In genomic region chr20:34820805-34821578, GRCh38 we compare ENCODE assay signal across 22 cellular contexts.
"Had no signal": no experiment of that assay in that cellular context is flagged by ENCODE, and none has a peak within 500 bp of the region (broad histone marks: within the 10 kb centered on the region; RNA-seq: fewer than 3 reads in every experiment).

No MANE protein-coding gene starts in this region.

- ATAC-seq: activated CD8-positive, alpha-beta T cell treated with anti-CD3 and anti-CD28 coated beads, Interleukin-2, amount 10 ng/mL, durations not matched to agents 7 days and 5 days; effector memory CD8-positive, alpha-beta T cell; esophagus mucosa; left ventricle myocardium superior had no signal

- H3K9me3 Mint-ChIP-seq: activated naive CD4-positive, alpha-beta T cell treated with anti-CD3 and anti-CD28 coated beads, Interleukin-2, amount 50 U/mL, for 24 hours; activated T-helper 1 cell treated with anti-CD3 and anti-CD28 coated beads, Interleukin-12 subunit alpha, Interleukin-12 subunit beta, Interleukin-2, Interleukin-4 antibody, amounts not matched to agents 30 ng/mL and 10 ng/mL and 1 ng/mL, durations not matched to agents 14 hours and 24 hours and 36 hours; central memory CD8-positive, alpha-beta T cell; effector memory CD8-positive, alpha-beta T cell; memory B cell; type B pancreatic cell had no signal

- H3K36me3 ChIP-seq: neural progenitor cell, prostate gland, right atrium auricular region, stomach, thoracic aorta, vagina had no signal

- H3K4me3 ChIP-seq: neural progenitor cell, prostate gland, right atrium auricular region, stomach, thoracic aorta, vagina had no signal

- H3K27ac Mint-ChIP-seq: activated CD8-positive, alpha-beta T cell treated with anti-CD3 and anti-CD28 coated beads, Interleukin-2, amount 10 ng/mL, durations not matched to agents 7 days and 5 days; activated naive CD4-positive, alpha-beta T cell treated with anti-CD3 and anti-CD28 coated beads, Interleukin-2, amount 50 U/mL, for 24 hours; activated T-helper 1 cell treated with anti-CD3 and anti-CD28 coated beads, Interleukin-12 subunit alpha, Interleukin-12 subunit beta, Interleukin-2, Interleukin-4 antibody, amounts not matched to agents 30 ng/mL and 10 ng/mL and 1 ng/mL, durations not matched to agents 14 hours and 24 hours and 36 hours; effector memory CD8-positive, alpha-beta T cell; memory B cell; neural progenitor cell; type B pancreatic cell had no signal

- H3K4me3 Mint-ChIP-seq: activated CD8-positive, alpha-beta T cell treated with anti-CD3 and anti-CD28 coated beads, Interleukin-2, amount 10 ng/mL, durations not matched to agents 7 days and 5 days; activated naive CD4-positive, alpha-beta T cell treated with anti-CD3 and anti-CD28 coated beads, Interleukin-2, amount 50 U/mL, for 24 hours; activated T-helper 1 cell treated with anti-CD3 and anti-CD28 coated beads, Interleukin-12 subunit alpha, Interleukin-12 subunit beta, Interleukin-2, Interleukin-4 antibody, amounts not matched to agents 30 ng/mL and 10 ng/mL and 1 ng/mL, durations not matched to agents 14 hours and 24 hours and 36 hours; central memory CD8-positive, alpha-beta T cell; memory B cell; neural progenitor cell had no signal

- H3K36me3 Mint-ChIP-seq: activated naive CD4-positive, alpha-beta T cell treated with anti-CD3 and anti-CD28 coated beads, Interleukin-2, amount 50 U/mL, for 24 hours had no signal

- H3K9me3 ChIP-seq: prostate gland, right atrium auricular region, stomach, thoracic aorta, vagina had no signal

- H3K27me3 ChIP-seq: neural progenitor cell, right atrium auricular region, stomach, vagina had no signal

- H3K4me1 ChIP-seq: prostate gland had no signal

- DNase-seq: activated CD4-positive, alpha-beta T cell treated with anti-CD3 and anti-CD28 coated beads for 1 hour; activated CD4-positive, alpha-beta T cell treated with anti-CD3 and anti-CD28 coated beads, Interleukin-2, amount 50 U/mL, for 1 hour; activated CD8-positive, alpha-beta T cell treated with anti-CD3 and anti-CD28 coated beads, Interleukin-2, amount 10 ng/mL, durations not matched to agents 7 days and 5 days; activated gamma-delta T cell treated with Interleukin-2 at 50 U/mL for 16 hours; aorta; effector memory CD8-positive, alpha-beta T cell; hypothalamus; left ventricle myocardium superior; stimulated activated CD4-positive, alpha-beta T cell treated with anti-CD3 and anti-CD28 coated beads, Interleukin-1b, Interleukin-23, amount 100 ng/mL, for 48 hours; stomach had no signal

- H3K27me3 Mint-ChIP-seq: activated naive CD4-positive, alpha-beta T cell treated with anti-CD3 and anti-CD28 coated beads, Interleukin-2, amount 50 U/mL, for 24 hours; central memory CD8-positive, alpha-beta T cell; effector memory CD8-positive, alpha-beta T cell; memory B cell; type B pancreatic cell had no signal

- H3K27ac ChIP-seq: neural progenitor cell, prostate gland, right atrium auricular region, stomach, thoracic aorta, vagina, VCaP had no signal
